35 cellular contexts compared by ENCODE assay signal in genomic region chr16:7867831-7868230, GRCh38.
"Had no signal": no experiment of that assay in that cellular context is flagged by ENCODE, and none has a peak within 500 bp of the region (broad histone marks: within the 10 kb centered on the region; RNA-seq: fewer than 3 reads in every experiment).

No MANE protein-coding gene starts in this region.

- H3K9ac ChIP-seq: KMS-11 had no signal

- H3K27me3 ChIP-seq: ascending aorta, body of pancreas, breast epithelium, Peyer's patch had no signal

- H3K4me3 ChIP-seq: ascending aorta, body of pancreas, breast epithelium, Peyer's patch had no signal

- H3K27ac ChIP-seq: ascending aorta, body of pancreas, breast epithelium, KMS-11, Peyer's patch, VCaP had no signal

- DNase-seq: activated CD4-positive, alpha-beta T cell treated with anti-CD3 and anti-CD28 coated beads for 1 hour; activated CD4-positive, alpha-beta T cell treated with anti-CD3 and anti-CD28 coated beads, Interleukin-2, amount 10 ng/mL, durations not matched to agents 24 days and 14 days; activated CD4-positive, alpha-beta T cell treated with anti-CD3 and anti-CD28 coated beads, Interleukin-2, amount 50 U/mL, for 4 hours; activated CD4-positive, CD25-positive, alpha-beta regulatory T cell; activated CD8-positive, alpha-beta T cell treated with anti-CD3 and anti-CD28 coated beads for 36 hours; activated effector memory CD4-positive, alpha-beta T cell treated with anti-CD3 and anti-CD28 coated beads, Interleukin-2, amount 50 U/mL, for 16 hours; activated naive CD4-positive, alpha-beta T cell; activated naive CD8-positive, alpha-beta T cell treated with anti-CD3 and anti-CD28 coated beads, Interleukin-2, amount 10 ng/mL, durations not matched to agents 7 days and 5 days; activated T-cell treated with anti-CD3 and anti-CD28 coated beads, Interleukin-2, amount 50 U/mL, for 1 hour; activated T-cell treated with anti-CD3 and anti-CD28 coated beads, Interleukin-2, amount 50 U/mL, for 72 hours; amygdala; body of pancreas; NCI-H1092 treated with DMSO at 0.1 percent for 48 hours; NCI-H1417; NCI-H146; NCI-H187; NCI-H2029 treated with DMSO at 0.1 percent for 48 hours; NCI-H2171 treated with DMSO at 0.1 percent for 48 hours; NCI-H2227 treated with DMSO at 0.1 percent for 48 hours; NCI-H446 treated with DMSO at 0.1 percent for 48 hours; NCI-H524; NCI-H69; NK-92 treated with Interleukin-12 subunit alpha and Interleukin-12 subunit beta, amount 100 ng/mL, for 24 hours; PC-3; Peyer's patch; Right ventricle myocardium superior; SW 1271; T-helper 1 cell; T-helper 2 cell; T-helper 9 cell had no signal

- H3K4me2 ChIP-seq: KMS-11 had no signal

- H3K36me3 ChIP-seq: ascending aorta, breast epithelium, Peyer's patch had no signal

- ATAC-seq: activated CD8-positive, alpha-beta T cell treated with anti-CD3 and anti-CD28 coated beads for 36 hours; activated T-cell treated with anti-CD3 and anti-CD28 coated beads, Interleukin-2, amount 50 U/mL, for 72 hours; activated T-helper 17 cell treated with anti-CD3 and anti-CD28 coated beads, Interleukin-2, amount 50 U/mL, for 72 hours; body of pancreas; PC-3 had no signal

- H3K4me1 ChIP-seq: ascending aorta, body of pancreas, breast epithelium, Peyer's patch had no signal
